ENCODE assay signal across 15 cellular contexts in genomic region chr3:141049681-141050080, GRCh38. TPM values are rescaled to one million over a fixed set of nuclear protein-coding genes. Genes with fewer than 3 reads are reported as not detected.
DNase-seq lines count a peak whose midpoint lies in the region; ATAC-seq, FAIRE-seq and TF ChIP-seq lines count a peak whose summit lies in the region.
"Had no signal": no experiment of that assay in that cellular context is flagged by ENCODE, and none has a peak within 500 bp of the region (broad histone marks: within the 10 kb centered on the region; RNA-seq: fewer than 3 reads in every experiment).

No MANE protein-coding gene starts in this region.

- H3K27me3 Mint-ChIP-seq in stimulated activated naive B cell treated with anti-CD40 and anti-IgM and Interleukin-4, amounts not matched to agents 10 μg/mL and 1 μg/mL and 100 μg/mL, for 72 hours = peaks cover 58 to 61% of the 10 kb centered on the region in 2 donors

- peak; percentile 50 for FAIRE-seq in bronchial epithelial cell (lab: Jason Lieb, UNC)

- no peaks in the 10 kb centered on the region for H3K36me3 Mint-ChIP-seq in stimulated activated naive B cell treated with anti-CD40 and anti-IgM and Interleukin-4, amounts not matched to agents 10 μg/mL and 1 μg/mL and 100 μg/mL, for 72 hours
- H3K36me3 Mint-ChIP-seq: naive B cell had no signal

- in situ Hi-C loops in G401 (cut with HindIII; ENCODE audit: low sequenced_read_pairs) = no loop called here

- TF ChIP-seq POLR2A in NB4 (IDR thresholded peaks at IDR 0.05; ENCODE audit: extremely low read depth, insufficient read length) = no peak

- no peaks in the 10 kb centered on the region for H3K36me3 ChIP-seq in bronchial epithelial cell (ENCODE audit: control insufficient read depth, insufficient read depth, low read length)
- H3K36me3 ChIP-seq: colonic mucosa, transverse colon had no signal

- TF ChIP-seq CTCF in NB4 (IDR thresholded peaks at IDR 0.05; ENCODE audit: low read depth, low read length) (peak; percentile 47), bronchial epithelial cell (IDR thresholded peaks at IDR 0.05; ENCODE audit: insufficient read depth, low read length, severe bottlenecking) (no peak)

- no peaks in the 10 kb centered on the region for H3K9me3 Mint-ChIP-seq in stimulated activated naive B cell treated with anti-CD40 and anti-IgM and Interleukin-4, amounts not matched to agents 10 μg/mL and 1 μg/mL and 100 μg/mL, for 72 hours
- H3K9me3 Mint-ChIP-seq: naive B cell had no signal

- H3K27me3 ChIP-seq in bronchial epithelial cell (ENCODE audit: control insufficient read depth, insufficient read depth, low read length) = peaks cover 27% of the 10 kb centered on the region

- no peak overlapping the region for H3K27ac Mint-ChIP-seq in stimulated activated naive B cell treated with anti-CD40 and anti-IgM and Interleukin-4, amounts not matched to agents 10 μg/mL and 1 μg/mL and 100 μg/mL, for 72 hours

- DNase-seq in activated T-cell treated with anti-CD3 and anti-CD28 coated beads for 48 hours (ENCODE audit: low read depth) (peak; percentile 4), activated T-cell treated with anti-CD3 and anti-CD28 coated beads for 4 hours (no peak), NB4 (ENCODE audit: low read depth) (peak; percentile 42), bronchial epithelial cell (ENCODE audit: low read depth) (no peak), G401 (ENCODE audit: low spot score) (no peak)
- DNase-seq in stimulated activated naive B cell treated with anti-CD40 and anti-IgM and Interleukin-4, amounts not matched to agents 10 μg/mL and 1 μg/mL and 100 μg/mL, for 72 hours = no peak
- DNase-seq: CD8-positive, alpha-beta memory T cell; colonic mucosa; hypothalamus; IMR-90; naive B cell; stimulated activated CD4-positive, alpha-beta T cell treated with anti-CD3 and anti-CD28 coated beads, Interleukin-4, amount 100 ng/mL, for 4 hours; transverse colon had no signal

- peak; percentile 30 to 55 for ATAC-seq in stimulated activated naive B cell treated with anti-CD40 and anti-IgM and Interleukin-4, amounts not matched to agents 10 μg/mL and 1 μg/mL and 100 μg/mL, for 72 hours (replicated peaks)
- ATAC-seq in HG03520 (IDR thresholded peaks at IDR 0.05; ENCODE audit: unreplicated experiment) = no peak
- ATAC-seq in esophagus mucosa = no peak

- H3K4me1 Mint-ChIP-seq in stimulated activated naive B cell treated with anti-CD40 and anti-IgM and Interleukin-4, amounts not matched to agents 10 μg/mL and 1 μg/mL and 100 μg/mL, for 72 hours = peaks cover 13 to 16% of the 10 kb centered on the region in 2 donors

- H3K4me3 ChIP-seq in NB4 (ENCODE audit: low read depth, low read length) = no peak overlapping the region
- H3K4me3 ChIP-seq in bronchial epithelial cell (ENCODE audit: low read depth, low read length) = no peak overlapping the region
- H3K4me3 ChIP-seq: colonic mucosa, transverse colon had no signal

- H3K4me3 Mint-ChIP-seq in stimulated activated naive B cell treated with anti-CD40 and anti-IgM and Interleukin-4, amounts not matched to agents 10 μg/mL and 1 μg/mL and 100 μg/mL, for 72 hours = no peak overlapping the region

RNA-seq across cellular contexts. Expression of gene SPSB4, which starts 1.5 kb away (rescaled TPM):
- total RNA-seq in bronchial epithelial cell (0.26 and 0.38 TPM in 2 replicates), esophagus mucosa (not detected)
- 1.5 TPM in 1 of 2 replicates, not detected in the other for total RNA-seq in G401 (2014; rRNA removed; shearing (Covaris generic))
- total RNA-seq: CD8-positive, alpha-beta memory T cell; colonic mucosa; IMR-90 had no signal

Comparison
In these comparisons a context has a peak if more than half of its experiments do, and no peak if none do; other contexts are left out.
1. DNase-seq: peak in activated T-cell treated with anti-CD3 and anti-CD28 coated beads for 48 hours (single experiment) and NB4 (single experiment); none in activated T-cell treated with anti-CD3 and anti-CD28 coated beads for 4 hours (single experiment), bronchial epithelial cell (single experiment), stimulated activated naive B cell treated with anti-CD40 and anti-IgM and Interleukin-4, amounts not matched to agents 10 μg/mL and 1 μg/mL and 100 μg/mL, for 72 hours (single experiment) and G401 (single experiment).
2. ATAC-seq: peak in stimulated activated naive B cell treated with anti-CD40 and anti-IgM and Interleukin-4, amounts not matched to agents 10 μg/mL and 1 μg/mL and 100 μg/mL, for 72 hours (2 of 2); none in HG03520 (single experiment) and esophagus mucosa (single experiment).